12 cellular contexts compared by ENCODE assay signal in the genomic region with DNA sequence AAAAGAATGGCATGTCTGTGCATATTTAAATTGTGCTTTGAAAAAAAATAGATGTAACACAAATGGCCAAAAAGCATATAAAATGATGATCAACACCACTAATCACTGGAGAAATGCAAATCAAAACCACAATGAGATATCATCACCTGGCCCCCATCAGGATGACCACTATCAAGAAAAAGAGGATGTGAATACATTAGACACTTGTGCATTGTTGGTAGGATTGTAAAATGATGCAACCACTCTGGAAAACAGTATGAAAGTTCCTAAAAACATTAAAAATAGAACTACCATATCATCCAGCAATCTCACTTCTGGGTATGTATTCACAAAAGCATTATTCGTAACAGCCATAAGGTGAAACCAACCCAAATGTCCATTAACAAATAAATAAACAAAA.
DNase-seq lines count a peak whose midpoint lies in the region; ATAC-seq and TF ChIP-seq lines count a peak whose summit lies in the region.
"Had no signal": no experiment of that assay in that cellular context is flagged by ENCODE, and none has a peak within 500 bp of the region (broad histone marks: within the 10 kb centered on the region; RNA-seq: fewer than 3 reads in every experiment).

No MANE protein-coding gene starts in this region.

- H3K9ac ChIP-seq in mucosa of rectum (ENCODE audit: low read depth in 1 of 2, low read length in 2 of 2): no peak overlapping the region

- H3K36me3 ChIP-seq in left ventricle myocardium inferior (peaks cover 6% of the 10 kb centered on the region), mucosa of rectum (ENCODE audit: control insufficient read depth in 2 of 2, insufficient read depth in 2 of 2, low read length in 2 of 2) (no peaks in the 10 kb centered on the region)
- H3K36me3 ChIP-seq: SJCRH30 had no signal

- no peak for TF ChIP-seq CTCF in left ventricle myocardium inferior (IDR thresholded peaks at IDR 0.05; ENCODE audit: borderline replicate concordance)

- no peaks in the 10 kb centered on the region for H3K27me3 Mint-ChIP-seq in activated naive CD8-positive, alpha-beta T cell treated with anti-CD3 and anti-CD28 coated beads for 36 hours

- no peak for ATAC-seq in Right ventricle myocardium inferior
- no peak for ATAC-seq in GM21360 (IDR thresholded peaks at IDR 0.05; ENCODE audit: unreplicated experiment)
- ATAC-seq in left colon: no peak
- ATAC-seq in GM21515 (IDR thresholded peaks at IDR 0.05; ENCODE audit: unreplicated experiment): no peak

- H3K27ac ChIP-seq in left ventricle myocardium inferior (replicated peaks) (peak overlapping the region; percentile 61), mucosa of rectum (ENCODE audit: low read depth in 2 of 2, low read length in 2 of 2) (peak overlapping the region in 1 of 2 donors; percentile 35)
- H3K27ac ChIP-seq: C4-2B, SJCRH30 had no signal

- H3K4me1 ChIP-seq in left ventricle myocardium inferior: peaks cover 13% of the 10 kb centered on the region
- peaks cover 0 to 6% of the 10 kb centered on the region in 2 donors for H3K4me1 ChIP-seq in mucosa of rectum (ENCODE audit: control insufficient read depth in 2 of 2, insufficient read depth in 2 of 2, low read length in 2 of 2)
- H3K4me1 ChIP-seq: SJCRH30 had no signal

- no peaks in the 10 kb centered on the region for H3K27me3 ChIP-seq in left ventricle myocardium inferior (ENCODE audit: low read depth)
- H3K27me3 ChIP-seq in mucosa of rectum (ENCODE audit: control insufficient read depth in 2 of 2, insufficient read depth in 2 of 2, low read length in 2 of 2): no peaks in the 10 kb centered on the region
- H3K27me3 ChIP-seq: SJCRH30 had no signal

- peaks cover 27% of the 10 kb centered on the region for H3K4me1 Mint-ChIP-seq in activated naive CD8-positive, alpha-beta T cell treated with anti-CD3 and anti-CD28 coated beads for 36 hours

- H3K27ac Mint-ChIP-seq in activated naive CD8-positive, alpha-beta T cell treated with anti-CD3 and anti-CD28 coated beads for 36 hours: peak overlapping the region; percentile 74

- H3K4me3 Mint-ChIP-seq in activated naive CD8-positive, alpha-beta T cell treated with anti-CD3 and anti-CD28 coated beads for 36 hours: no peak overlapping the region

- intact Hi-C loops in left ventricle myocardium inferior (cut with micrococcal nuclease) (no loop called here), Right ventricle myocardium inferior (cut with DNase I) (no loop called here), left colon (cut with DNase I, micrococcal nuclease) (no loop called here)

- no peaks in the 10 kb centered on the region for H3K9me3 Mint-ChIP-seq in activated naive CD8-positive, alpha-beta T cell treated with anti-CD3 and anti-CD28 coated beads for 36 hours

- H3K9me3 ChIP-seq in left ventricle myocardium inferior (replicated peaks): no peaks in the 10 kb centered on the region
- H3K9me3 ChIP-seq in mucosa of rectum (ENCODE audit: control insufficient read depth in 2 of 2, low read length in 2 of 2): no peaks in the 10 kb centered on the region
- H3K9me3 ChIP-seq: SJCRH30 had no signal

- peaks cover 11% of the 10 kb centered on the region for H3K36me3 Mint-ChIP-seq in activated naive CD8-positive, alpha-beta T cell treated with anti-CD3 and anti-CD28 coated beads for 36 hours

- DNase-seq in left ventricle myocardium inferior: no peak
- DNase-seq in Right ventricle myocardium inferior (ENCODE audit: missing footprints): no peak
- no peak for DNase-seq in activated naive CD8-positive, alpha-beta T cell treated with anti-CD3 and anti-CD28 coated beads for 36 hours
- DNase-seq in left colon: no peak
- DNase-seq in NCI-H146 treated with DMSO at 0.1 percent for 48 hours (lab: John Stamatoyannopoulos, UW; ENCODE audit: unreplicated experiment): no peak
- DNase-seq: mesendoderm, NCI-H446 treated with DMSO at 0.1 percent for 48 hours, SJCRH30 had no signal

- H3K4me3 ChIP-seq in left ventricle myocardium inferior (peak overlapping the region; percentile 45), mucosa of rectum (ENCODE audit: low read length in 2 of 2) (peak overlapping the region; percentile 26 to 39)
- H3K4me3 ChIP-seq: SJCRH30 had no signal
